In the genomic region with DNA sequence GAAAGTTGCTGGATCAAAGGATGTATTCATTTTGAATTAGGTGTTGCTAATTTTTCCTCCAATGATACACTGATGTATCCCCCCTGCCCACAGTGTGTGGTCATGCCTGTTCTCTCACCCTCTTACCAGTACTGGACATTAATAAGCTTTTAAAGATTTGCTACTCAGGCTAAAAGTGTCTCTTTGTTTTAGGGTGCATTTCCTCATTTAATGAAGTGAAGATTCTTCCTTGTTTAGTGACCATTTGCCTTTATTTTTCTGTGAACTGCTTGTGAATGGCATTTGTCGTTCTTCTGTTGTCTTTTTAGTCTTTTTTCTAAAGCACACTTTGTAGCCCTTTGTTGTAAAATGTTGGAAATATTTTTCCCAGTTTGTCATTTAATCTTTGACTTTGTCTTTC, we compare ENCODE assay signal across 13 cellular contexts. TPM values are rescaled to one million over a fixed set of nuclear protein-coding genes. Genes with fewer than 3 reads are reported as not detected.
DNase-seq lines count a peak whose midpoint lies in the region; ATAC-seq lines count a peak whose summit lies in the region.
"Had no signal": no experiment of that assay in that cellular context is flagged by ENCODE, and none has a peak within 500 bp of the region (broad histone marks: within the 10 kb centered on the region; RNA-seq: fewer than 3 reads in every experiment).

No MANE protein-coding gene starts in this region.

- H3K27ac ChIP-seq in iPS-20b (ENCODE audit: low read length): no peak overlapping the region
- H3K27ac ChIP-seq: pancreas, thoracic aorta had no signal

- H3K36me3 Mint-ChIP-seq in activated naive CD4-positive, alpha-beta T cell treated with anti-CD3 and anti-CD28 coated beads, Interleukin-2, amount 50 U/mL, for 24 hours: peaks cover 11% of the 10 kb centered on the region
- H3K36me3 Mint-ChIP-seq in activated T-helper 2 cell treated with anti-CD3 and anti-CD28 coated beads, Interferon-gamma antibody, Interleukin-2, Interleukin-4, amounts not matched to agents 10 μg/mL and 5 μg/mL and 100 μg/mL, durations not matched to agents 14 hours and 24 hours and 36 hours (ENCODE audit: low read depth): peaks cover 60% of the 10 kb centered on the region
- H3K36me3 Mint-ChIP-seq in stimulated activated naive B cell treated with anti-CD40 and anti-IgM and Interleukin-4, amounts not matched to agents 10 μg/mL and 1 μg/mL and 100 μg/mL, for 72 hours: peaks cover 31 to 44% of the 10 kb centered on the region in 2 donors

- H3K4me3 Mint-ChIP-seq in activated naive CD4-positive, alpha-beta T cell treated with anti-CD3 and anti-CD28 coated beads, Interleukin-2, amount 50 U/mL, for 24 hours: peak overlapping the region; percentile 57
- peak overlapping the region; percentile 80 for H3K4me3 Mint-ChIP-seq in activated T-helper 2 cell treated with anti-CD3 and anti-CD28 coated beads, Interferon-gamma antibody, Interleukin-2, Interleukin-4, amounts not matched to agents 10 μg/mL and 5 μg/mL and 100 μg/mL, durations not matched to agents 14 hours and 24 hours and 36 hours (ENCODE audit: low read depth)
- peak overlapping the region; percentile 52 to 57 for H3K4me3 Mint-ChIP-seq in stimulated activated naive B cell treated with anti-CD40 and anti-IgM and Interleukin-4, amounts not matched to agents 10 μg/mL and 1 μg/mL and 100 μg/mL, for 72 hours

- peaks cover 20% of the 10 kb centered on the region for H3K4me1 ChIP-seq in iPS-20b (ENCODE audit: insufficient read depth, low read length)

- peak overlapping the region; percentile 20 for H3K27ac Mint-ChIP-seq in activated naive CD4-positive, alpha-beta T cell treated with anti-CD3 and anti-CD28 coated beads, Interleukin-2, amount 50 U/mL, for 24 hours
- H3K27ac Mint-ChIP-seq in activated T-helper 2 cell treated with anti-CD3 and anti-CD28 coated beads, Interferon-gamma antibody, Interleukin-2, Interleukin-4, amounts not matched to agents 10 μg/mL and 5 μg/mL and 100 μg/mL, durations not matched to agents 14 hours and 24 hours and 36 hours: peak overlapping the region; percentile 97
- no peak overlapping the region for H3K27ac Mint-ChIP-seq in stimulated activated naive B cell treated with anti-CD40 and anti-IgM and Interleukin-4, amounts not matched to agents 10 μg/mL and 1 μg/mL and 100 μg/mL, for 72 hours

- H3K36me3 ChIP-seq in iPS-20b (ENCODE audit: insufficient read depth, low read depth, low read length): peaks cover 73% of the 10 kb centered on the region
- H3K36me3 ChIP-seq: pancreas, thoracic aorta had no signal

- no peak for ATAC-seq in stimulated activated naive B cell treated with anti-CD40 and anti-IgM and Interleukin-4, amounts not matched to agents 10 μg/mL and 1 μg/mL and 100 μg/mL, for 72 hours (replicated peaks)
- no peak for ATAC-seq in GM19463 (IDR thresholded peaks at IDR 0.05; ENCODE audit: unreplicated experiment)
- ATAC-seq: Panc1, pancreas had no signal

- peaks cover 47% of the 10 kb centered on the region for H3K4me1 Mint-ChIP-seq in activated naive CD4-positive, alpha-beta T cell treated with anti-CD3 and anti-CD28 coated beads, Interleukin-2, amount 50 U/mL, for 24 hours
- H3K4me1 Mint-ChIP-seq in activated T-helper 2 cell treated with anti-CD3 and anti-CD28 coated beads, Interferon-gamma antibody, Interleukin-2, Interleukin-4, amounts not matched to agents 10 μg/mL and 5 μg/mL and 100 μg/mL, durations not matched to agents 14 hours and 24 hours and 36 hours (ENCODE audit: low read depth): peaks cover 52% of the 10 kb centered on the region
- H3K4me1 Mint-ChIP-seq in stimulated activated naive B cell treated with anti-CD40 and anti-IgM and Interleukin-4, amounts not matched to agents 10 μg/mL and 1 μg/mL and 100 μg/mL, for 72 hours: peaks cover 28 to 39% of the 10 kb centered on the region in 2 donors

- H3K9me3 Mint-ChIP-seq in activated naive CD4-positive, alpha-beta T cell treated with anti-CD3 and anti-CD28 coated beads, Interleukin-2, amount 50 U/mL, for 24 hours: no peaks in the 10 kb centered on the region
- H3K9me3 Mint-ChIP-seq in activated T-helper 2 cell treated with anti-CD3 and anti-CD28 coated beads, Interferon-gamma antibody, Interleukin-2, Interleukin-4, amounts not matched to agents 10 μg/mL and 5 μg/mL and 100 μg/mL, durations not matched to agents 14 hours and 24 hours and 36 hours: no peaks in the 10 kb centered on the region
- no peaks in the 10 kb centered on the region for H3K9me3 Mint-ChIP-seq in stimulated activated naive B cell treated with anti-CD40 and anti-IgM and Interleukin-4, amounts not matched to agents 10 μg/mL and 1 μg/mL and 100 μg/mL, for 72 hours

- H3K27me3 Mint-ChIP-seq in activated naive CD4-positive, alpha-beta T cell treated with anti-CD3 and anti-CD28 coated beads, Interleukin-2, amount 50 U/mL, for 24 hours: no peaks in the 10 kb centered on the region
- no peaks in the 10 kb centered on the region for H3K27me3 Mint-ChIP-seq in activated T-helper 2 cell treated with anti-CD3 and anti-CD28 coated beads, Interferon-gamma antibody, Interleukin-2, Interleukin-4, amounts not matched to agents 10 μg/mL and 5 μg/mL and 100 μg/mL, durations not matched to agents 14 hours and 24 hours and 36 hours (ENCODE audit: low read depth)
- H3K27me3 Mint-ChIP-seq in stimulated activated naive B cell treated with anti-CD40 and anti-IgM and Interleukin-4, amounts not matched to agents 10 μg/mL and 1 μg/mL and 100 μg/mL, for 72 hours: no peaks in the 10 kb centered on the region

- intact Hi-C loops in activated T-helper 2 cell treated with anti-CD3 and anti-CD28 coated beads, Interferon-gamma antibody, Interleukin-2, Interleukin-4, amounts not matched to agents 10 μg/mL and 5 μg/mL and 100 μg/mL, durations not matched to agents 14 hours and 24 hours and 36 hours (cut with micrococcal nuclease): loop anchor here (5.0 kb wide), 1 partner anchor 45 kb away; a partner anchor contains a TSS
- intact Hi-C loops in head of caudate nucleus (cut with DNase I): no loop called here

- H3K9ac ChIP-seq in iPS-20b (ENCODE audit: low read depth, low read length): peak overlapping the region; percentile 96; the same call in 1 of the 2 replicates

- no peaks in the 10 kb centered on the region for H3K27me3 ChIP-seq in iPS-20b (ENCODE audit: insufficient read depth, low read length)
- H3K27me3 ChIP-seq: pancreas had no signal

- H3K9me3 ChIP-seq in iPS-20b (ENCODE audit: insufficient read depth, low read depth, low read length): no peaks in the 10 kb centered on the region
- H3K9me3 ChIP-seq: pancreas, thoracic aorta had no signal

- no peak for DNase-seq in activated naive CD4-positive, alpha-beta T cell treated with Interleukin-2 at 50 U/mL for 16 hours
- DNase-seq in activated T-helper 2 cell treated with anti-CD3 and anti-CD28 coated beads, Interferon-gamma antibody, Interleukin-2, Interleukin-4, amounts not matched to agents 10 μg/mL and 5 μg/mL and 100 μg/mL, durations not matched to agents 14 hours and 24 hours and 36 hours (ENCODE audit: low spot score): no peak
- DNase-seq in stimulated activated naive B cell treated with anti-CD40 and anti-IgM and Interleukin-4, amounts not matched to agents 10 μg/mL and 1 μg/mL and 100 μg/mL, for 72 hours: no peak
- DNase-seq in cerebellar cortex (ENCODE audit: low spot score) (no peak), head of caudate nucleus (no peak)
- DNase-seq: activated gamma-delta T cell, NCI-H187, pancreas had no signal

- H3K4me3 ChIP-seq in iPS-20b (ENCODE audit: low read length): peak overlapping the region; percentile 95
- H3K4me3 ChIP-seq: pancreas, thoracic aorta had no signal

RNA-seq across cellular contexts. Expression of a gene that starts 5.0 kb away (rescaled TPM):
- total RNA-seq in activated T-helper 2 cell treated with anti-CD3 and anti-CD28 coated beads, Interferon-gamma antibody, Interleukin-2, Interleukin-4, amounts not matched to agents 10 μg/mL and 5 μg/mL and 100 μg/mL, durations not matched to agents 14 hours and 24 hours and 36 hours: 105 and 110 TPM in 2 replicates

RNA-seq across cellular contexts. Expression of a gene that starts 46.3 kb away (rescaled TPM):
- 0.18 and 0.30 TPM in 2 replicates for total RNA-seq in activated T-helper 2 cell treated with anti-CD3 and anti-CD28 coated beads, Interferon-gamma antibody, Interleukin-2, Interleukin-4, amounts not matched to agents 10 μg/mL and 5 μg/mL and 100 μg/mL, durations not matched to agents 14 hours and 24 hours and 36 hours
